ENCODE assay signal across 11 cellular contexts in genomic region chr2:1169291-1169949, GRCh38.
"Had no signal": no experiment of that assay in that cellular context is flagged by ENCODE, and none has a peak within 500 bp of the region (broad histone marks: within the 10 kb centered on the region; RNA-seq: fewer than 3 reads in every experiment).

No MANE protein-coding gene starts in this region.

- H3K4me3 ChIP-seq: body of pancreas, lung had no signal

- H3K9me3 ChIP-seq: body of pancreas had no signal

- DNase-seq: activated CD4-positive, alpha-beta T cell treated with anti-CD3 and anti-CD28 coated beads, Interleukin-2, amount 50 U/mL, for 1 hour; activated naive CD4-positive, alpha-beta T cell treated with anti-CD3 and anti-CD28 coated beads, Interleukin-2, amount 50 U/mL, for 16 hours; body of pancreas; natural killer cell; nucleus accumbens; stimulated activated CD4-positive, alpha-beta T cell treated with anti-CD3 and anti-CD28 coated beads, Interleukin-12 subunit alpha, Interleukin-12 subunit beta, amount 100 ng/mL, for 4 hours; T-helper 17 cell had no signal

- H3K36me3 Mint-ChIP-seq: natural killer cell had no signal

- H3K27me3 Mint-ChIP-seq: dendritic cell treated with granulocyte-macrophage colony-stimulating factor and Interleukin-4, amounts not matched to agents 40 ng/mL and 50 ng/mL, for 4 days; T-helper 17 cell had no signal

- H3K27me3 ChIP-seq: body of pancreas had no signal

- ATAC-seq: body of pancreas, natural killer cell, T-helper 17 cell had no signal

- H3K9me3 Mint-ChIP-seq: natural killer cell had no signal

- FAIRE-seq: TTC549 had no signal

- H3K4me3 Mint-ChIP-seq: dendritic cell treated with granulocyte-macrophage colony-stimulating factor and Interleukin-4, amounts not matched to agents 40 ng/mL and 50 ng/mL, for 4 days; natural killer cell; T-helper 17 cell had no signal

- H3K27ac ChIP-seq: body of pancreas had no signal

- H3K4me1 ChIP-seq: body of pancreas had no signal

- H3K27ac Mint-ChIP-seq: dendritic cell treated with granulocyte-macrophage colony-stimulating factor and Interleukin-4, amounts not matched to agents 40 ng/mL and 50 ng/mL, for 4 days; natural killer cell; progenitor cell of endocrine pancreas; T-helper 17 cell had no signal
